Comparison of ENCODE assay signal across 8 cellular contexts in the genomic region with DNA sequence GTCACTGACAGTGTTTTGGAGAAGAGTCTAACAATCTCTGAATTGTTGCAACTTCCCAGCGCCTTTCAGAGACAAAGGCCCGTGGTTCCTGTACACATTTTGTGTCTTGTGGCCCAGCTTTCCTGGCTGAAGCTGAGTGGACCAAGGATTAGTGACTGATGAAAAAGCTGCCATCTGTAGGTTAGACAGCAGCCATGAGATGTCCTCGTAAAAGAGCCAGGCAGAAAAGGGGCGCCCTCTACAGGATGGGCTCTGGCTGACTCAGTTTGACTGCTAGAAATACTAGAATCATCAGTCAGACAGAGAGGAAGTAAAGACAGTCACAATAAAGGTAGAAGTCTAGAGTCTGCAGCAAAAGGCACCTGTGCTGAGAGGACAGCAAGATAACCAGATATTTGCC. TPM values are rescaled to one million over a fixed set of nuclear protein-coding genes. Genes with fewer than 3 reads are reported as not detected.
A peak's percentile ranks its signal among the peaks of the same experiment; 100 is the strongest.
DNase-seq lines count a peak whose midpoint lies in the region; ATAC-seq and TF ChIP-seq lines count a peak whose summit lies in the region.

No MANE protein-coding gene starts in this region.

- peak; percentile 66 for DNase-seq in EL
- peak; percentile 64 for DNase-seq in MG63
- peak; percentile 80 for DNase-seq in WTC11 (ENCODE audit: low spot score)
- DNase-seq in endodermal cell = peak; percentile 93
- peak; percentile 29 for DNase-seq in neural crest cell (ENCODE audit: low read depth, low spot score)
- DNase-seq in NCI-H1048 (lab: John Stamatoyannopoulos, UW) = no peak
- no peak for DNase-seq in NCI-H345 treated with DMSO at 0.1 percent for 48 hours (lab: John Stamatoyannopoulos, UW; ENCODE audit: unreplicated experiment)

- H3K9ac ChIP-seq in endodermal cell (ENCODE audit: extremely low read depth, low read length, poor library complexity, severe bottlenecking) = no peak overlapping the region

- peak; percentile 33; the same call in 1 of the 2 replicates for TF ChIP-seq CTCF in WTC11 (IDR thresholded peaks at IDR 0.05)
- peak; percentile 89 for TF ChIP-seq CTCF in endodermal cell (conservative IDR thresholded peaks at IDR 0.05)
- peak; percentile 51 for TF ChIP-seq CTCF in neural crest cell (conservative IDR thresholded peaks at IDR 0.05)

- CTCF ChIA-PET in WTC11 (lab: Charles Lee) = interaction anchor here (0.5 to 1.6 kb wide), 13 partner anchors 20 to 321 kb away, joined by 3 to 8 read pairs (median 3); partner anchors contain the start of genes NF1 and RNF135

- H3K9me3 Mint-ChIP-seq in WTC11 (no peaks in the 10 kb centered on the region), endodermal cell (no peaks in the 10 kb centered on the region), neural crest cell (no peaks in the 10 kb centered on the region)

- no peaks in the 10 kb centered on the region for H3K36me3 Mint-ChIP-seq in WTC11
- H3K36me3 Mint-ChIP-seq in endodermal cell (ENCODE audit: low read depth) = no peaks in the 10 kb centered on the region
- H3K36me3 Mint-ChIP-seq in neural crest cell (ENCODE audit: low read depth) = no peaks in the 10 kb centered on the region

- peaks cover 3% of the 10 kb centered on the region; the same call in 1 of the 2 replicates for H3K9me3 ChIP-seq in MG63
- H3K9me3 ChIP-seq in endodermal cell (ENCODE audit: control insufficient read depth, low read length) = no peaks in the 10 kb centered on the region

- H3K4me1 Mint-ChIP-seq in WTC11 = peaks cover 16% of the 10 kb centered on the region
- peaks cover 4% of the 10 kb centered on the region for H3K4me1 Mint-ChIP-seq in endodermal cell
- H3K4me1 Mint-ChIP-seq in neural crest cell = peaks cover 6% of the 10 kb centered on the region

- no peak overlapping the region for H3K27ac Mint-ChIP-seq in WTC11
- no peak overlapping the region for H3K27ac Mint-ChIP-seq in endodermal cell
- H3K27ac Mint-ChIP-seq in neural crest cell (ENCODE audit: unreplicated experiment) = no peak overlapping the region

- ATAC-seq in WTC11 (peak; percentile 94), GM18909 (IDR thresholded peaks at IDR 0.05; ENCODE audit: poor library complexity, unreplicated experiment) (no peak)

- POLR2A ChIA-PET in WTC11 (lab: Charles Lee) = interaction anchor here (0.5 kb wide), 2 partner anchors 73 to 211 kb away, joined by 3 read pairs; no protein-coding TSS in a partner anchor

- no peaks in the 10 kb centered on the region for H3K4me1 ChIP-seq in endodermal cell (ENCODE audit: control insufficient read depth, insufficient read depth, low read length)

- H3K4me3 ChIP-seq in MG63 (no peak overlapping the region), endodermal cell (ENCODE audit: low read length) (no peak overlapping the region)

- no peak overlapping the region for H3K27ac ChIP-seq in endodermal cell (ENCODE audit: low read depth, low read length)

- H3K4me3 Mint-ChIP-seq in WTC11 (no peak overlapping the region), endodermal cell (no peak overlapping the region), neural crest cell (no peak overlapping the region)

- H3K27me3 Mint-ChIP-seq in WTC11 (ENCODE audit: low read depth) = no peaks in the 10 kb centered on the region
- H3K27me3 Mint-ChIP-seq in endodermal cell (ENCODE audit: insufficient read depth) = no peaks in the 10 kb centered on the region
- H3K27me3 Mint-ChIP-seq in neural crest cell (ENCODE audit: low read depth) = no peaks in the 10 kb centered on the region

- H3K27me3 ChIP-seq in MG63 (no peaks in the 10 kb centered on the region), endodermal cell (ENCODE audit: control insufficient read depth, insufficient read depth, low read length, poor library complexity, severe bottlenecking) (no peaks in the 10 kb centered on the region)

- H3K36me3 ChIP-seq in MG63 (no peaks in the 10 kb centered on the region), endodermal cell (ENCODE audit: control insufficient read depth, insufficient read depth, low read length) (no peaks in the 10 kb centered on the region)

- WGBS in endodermal cell (ENCODE audit: insufficient coverage in 1 of 2, insufficient read length in 1 of 2), 2 experiments = 64 to 72% methylated on average over 3 to 4 of the region's 4 CpGs

TF ChIP-seq in WTC11, 78 proteins besides CTCF, POLR2A, EP300 and RAD21:
- TF ChIP-seq, protein P1, sequence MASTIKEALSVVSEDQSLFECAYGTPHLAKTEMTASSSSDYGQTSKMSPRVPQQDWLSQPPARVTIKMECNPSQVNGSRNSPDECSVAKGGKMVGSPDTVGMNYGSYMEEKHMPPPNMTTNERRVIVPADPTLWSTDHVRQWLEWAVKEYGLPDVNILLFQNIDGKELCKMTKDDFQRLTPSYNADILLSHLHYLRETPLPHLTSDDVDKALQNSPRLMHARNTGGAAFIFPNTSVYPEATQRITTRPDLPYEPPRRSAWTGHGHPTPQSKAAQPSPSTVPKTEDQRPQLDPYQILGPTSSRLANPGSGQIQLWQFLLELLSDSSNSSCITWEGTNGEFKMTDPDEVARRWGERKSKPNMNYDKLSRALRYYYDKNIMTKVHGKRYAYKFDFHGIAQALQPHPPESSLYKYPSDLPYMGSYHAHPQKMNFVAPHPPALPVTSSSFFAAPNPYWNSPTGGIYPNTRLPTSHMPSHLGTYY (CRISPR knock-in tag; IDR thresholded peaks at IDR 0.05) = no peak

RNA-seq across cellular contexts. Expression of gene NF1, which starts 26.5 kb away (rescaled TPM):
- total RNA-seq in MG63 (2014; rRNA removed; shearing (Covaris generic); ENCODE audit: low replicate concordance) = 12.4 and 20.3 TPM in 2 replicates
- 33.6 to 39.0 TPM (median 35.4 TPM) in 3 replicates for total RNA-seq in WTC11 (2021)
- 10 to 100 TPM; 61.9 to 69.3 TPM for total RNA-seq in endodermal cell
- 35.2 TPM for polyA plus RNA-seq in endodermal cell (2013, experiment 1 of 2)
- polyA plus RNA-seq in endodermal cell (2013, experiment 2 of 2) = 34.2 TPM
- total RNA-seq in neural crest cell = 60.6 and 62.9 TPM in 2 replicates

Comparison
In these comparisons a context has a peak if more than half of its experiments do, and no peak if none do; other contexts are left out.
1. DNase-seq: peak in EL (single experiment), MG63 (single experiment), WTC11 (single experiment), endodermal cell (single experiment) and neural crest cell (single experiment); none in NCI-H1048 (single experiment) and NCI-H345 treated with DMSO at 0.1 percent for 48 hours (single experiment).
2. CTCF ChIP-seq: peak in every context shown above with its lines; median percentile 89 in endodermal cell; 51 in neural crest cell; 33 in WTC11.